In genomic region chr2:122929347-122929746, GRCh38 we compare ENCODE assay signal across 1 cellular context.
TF ChIP-seq lines count a peak whose summit lies in the region.

No MANE protein-coding gene starts in this region.

TF ChIP-seq in SK-N-SH treated with all-trans-retinoic acid at 6 μM for 48 hours, 23 proteins besides CTCF, POLR2A, EP300 and RAD21 (continued from another document):
- TF ChIP-seq TSHZ2 (CRISPR knock-in tag; IDR thresholded peaks at IDR 0.05) = no peak
- TF ChIP-seq TOX (CRISPR knock-in tag; IDR thresholded peaks at IDR 0.05; ENCODE audit: borderline replicate concordance) = no peak
- no peak for TF ChIP-seq TCF4 (CRISPR knock-in tag; IDR thresholded peaks at IDR 0.05; ENCODE audit: borderline replicate concordance)
